3 cellular contexts compared by ENCODE assay signal in genomic region chr3:97738761-97739160, GRCh38.
"Had no signal": no experiment of that assay in that cellular context is flagged by ENCODE, and none has a peak within 500 bp of the region (broad histone marks: within the 10 kb centered on the region; RNA-seq: fewer than 3 reads in every experiment).

No MANE protein-coding gene starts in this region.

- DNase-seq: GDM1, GF-D8 had no signal

- H3K4me3 ChIP-seq: GM12878 had no signal

- ATAC-seq: GM12878 had no signal
